In the genomic region with DNA sequence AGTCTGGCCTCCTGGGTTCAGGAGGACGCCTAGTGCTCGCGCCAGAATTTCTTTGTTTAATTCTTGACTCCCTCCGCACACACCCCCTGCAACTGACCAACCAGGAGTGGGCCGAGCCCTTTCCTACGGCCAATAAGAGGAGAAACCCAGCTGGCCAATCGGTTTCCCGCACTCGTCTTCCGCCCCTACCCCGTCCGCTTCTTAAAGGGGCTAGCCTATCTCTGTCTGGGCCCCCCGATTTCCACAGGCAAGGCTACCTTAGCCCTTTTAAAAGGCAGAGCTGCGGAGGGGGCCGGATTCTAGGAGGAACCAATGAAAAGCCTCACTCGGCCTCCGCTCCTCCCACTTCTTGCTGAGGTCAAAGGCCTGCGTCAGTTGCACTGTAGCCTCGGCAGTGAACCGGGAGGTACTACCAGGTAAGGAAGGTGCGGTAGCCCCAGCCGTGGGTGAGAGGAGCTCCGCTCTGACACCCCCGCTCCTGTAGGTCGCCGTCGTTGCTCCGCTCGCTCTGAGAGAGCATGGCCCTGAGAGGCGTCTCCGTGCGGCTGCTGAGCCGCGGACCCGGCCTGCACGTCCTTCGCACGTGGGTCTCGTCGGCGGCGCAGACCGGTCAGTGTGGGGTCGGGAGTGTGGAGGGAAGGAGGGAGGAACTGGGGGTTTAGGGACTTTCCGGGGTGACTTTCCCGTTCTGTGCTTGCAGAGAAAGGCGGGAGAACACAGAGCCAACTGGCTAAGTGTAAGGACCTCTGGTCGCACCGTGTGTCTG, we compare ENCODE assay signal across 8 cellular contexts. TPM values are rescaled to one million over a fixed set of nuclear protein-coding genes. Genes with fewer than 3 reads are reported as not detected.
DNase-seq lines count a peak whose midpoint lies in the region; ATAC-seq, FAIRE-seq and TF ChIP-seq lines count a peak whose summit lies in the region.

TSS of gene GCDH (plus strand) at position 374 of the 766 bp plus-strand sequence. CDS start at position 519, 145 bp downstream.

- no peaks in the 10 kb centered on the region for H3K27me3 Mint-ChIP-seq in natural killer cell treated with Interleukin-12 subunit alpha and Interleukin-12 subunit beta and Interleukin-15 and Interleukin-18, amount 100 ng/mL, for 72 hours

- peak; percentile 86 for FAIRE-seq in H54 (lab: Jason Lieb, UNC)

- no peak for TF ChIP-seq CTCF in fibroblast of pulmonary artery (IDR thresholded peaks at IDR 0.05; ENCODE audit: low read length, missing control alignments)

- H3K4me3 Mint-ChIP-seq in natural killer cell treated with Interleukin-12 subunit alpha and Interleukin-12 subunit beta and Interleukin-15 and Interleukin-18, amount 100 ng/mL, for 72 hours = peak within 1 kb of the TSS; percentile 90

- H3K4me3 ChIP-seq in MG63 = peak within 1 kb of the TSS; percentile 94
- H3K4me3 ChIP-seq in fibroblast of pulmonary artery (replicated peaks; ENCODE audit: low read depth, low read length) = peak within 1 kb of the TSS; percentile 93

- H3K9me3 ChIP-seq in MG63 = no peaks in the 10 kb centered on the region; the same call in 1 of the 2 replicates

- DNase-seq in ELF-1 (ENCODE audit: low read depth, low spot score) (peak; percentile 100), H54 (ENCODE audit: insufficient read length, low spot score) (peak; percentile 100), MG63 (peak; percentile 100), SHP77 treated with DMSO at 0.1 percent for 48 hours (lab: John Stamatoyannopoulos, UW) (peak; percentile 96), fibroblast of pulmonary artery (ENCODE audit: low read depth) (peak; percentile 99)
- DNase-seq in activated effector memory CD4-positive, alpha-beta T cell treated with anti-CD3 and anti-CD28 coated beads, Interleukin-2, amount 50 U/mL, for 16 hours = peak; percentile 98
- DNase-seq in natural killer cell treated with Interleukin-12 subunit alpha and Interleukin-12 subunit beta and Interleukin-15 and Interleukin-18, amount 100 ng/mL, for 72 hours (ENCODE audit: low spot score) = peak; percentile 98
- DNase-seq in stimulated activated naive CD8-positive, alpha-beta T cell treated with anti-CD3 and anti-CD28 coated beads, Interleukin-15, Interleukin-2, amounts not matched to agents 100 U/mL and 50 U/mL, for 24 hours = peak; percentile 94

- peak within 1 kb of the TSS; percentile 68 to 93 for H3K27ac Mint-ChIP-seq in natural killer cell treated with Interleukin-12 subunit alpha and Interleukin-12 subunit beta and Interleukin-15 and Interleukin-18, amount 100 ng/mL, for 72 hours

- H3K27me3 ChIP-seq in MG63 = peaks cover 15% of the 10 kb centered on the region

- H3K4me1 Mint-ChIP-seq in natural killer cell treated with Interleukin-12 subunit alpha and Interleukin-12 subunit beta and Interleukin-15 and Interleukin-18, amount 100 ng/mL, for 72 hours (ENCODE audit: low read depth in 2 of 2) = peaks cover 17 to 18% of the 10 kb centered on the region in 2 donors

- H3K9me3 Mint-ChIP-seq in natural killer cell treated with Interleukin-12 subunit alpha and Interleukin-12 subunit beta and Interleukin-15 and Interleukin-18, amount 100 ng/mL, for 72 hours = no peaks in the 10 kb centered on the region

- peaks cover 6% of the 10 kb centered on the region for H3K36me3 Mint-ChIP-seq in natural killer cell treated with Interleukin-12 subunit alpha and Interleukin-12 subunit beta and Interleukin-15 and Interleukin-18, amount 100 ng/mL, for 72 hours

- TF ChIP-seq POLR2A in H54 (IDR thresholded peaks at IDR 0.05; ENCODE audit: low read depth, low read length) = peak; percentile 61; the same call in 1 of the 2 replicates

- ATAC-seq in natural killer cell treated with Interleukin-12 subunit alpha and Interleukin-12 subunit beta and Interleukin-15 and Interleukin-18, amount 100 ng/mL, for 72 hours = peak; percentile 98 to 99
- peak; percentile 98 for ATAC-seq in stimulated activated naive CD8-positive, alpha-beta T cell treated with anti-CD3 and anti-CD28 coated beads, Interleukin-15, Interleukin-2, amounts not matched to agents 100 U/mL and 50 U/mL, for 24 hours

- H3K36me3 ChIP-seq in MG63 = peaks cover 13% of the 10 kb centered on the region

RNA-seq across cellular contexts. Expression of gene GCDH, which starts in this region (rescaled TPM):
- total RNA-seq in MG63 (2014; rRNA removed; shearing (Covaris generic); ENCODE audit: low replicate concordance) = 44.1 and 86.8 TPM in 2 replicates
- total RNA-seq in natural killer cell treated with Interleukin-12 subunit alpha and Interleukin-12 subunit beta and Interleukin-15 and Interleukin-18, amount 100 ng/mL, for 72 hours = 10 to 100 TPM; 41.5 to 77.2 TPM

Comparison
In these comparisons a context has a peak if more than half of its experiments do, and no peak if none do; other contexts are left out.
1. Peak in every context shown above with its lines: DNase-seq, ATAC-seq and H3K4me3 ChIP-seq.